Comparison of ENCODE assay signal across 8 cellular contexts in genomic region chr6:144349690-144350132, GRCh38.
DNase-seq lines count a peak whose midpoint lies in the region; ATAC-seq and TF ChIP-seq lines count a peak whose summit lies in the region.

No MANE protein-coding gene starts in this region.

- ATAC-seq in GM18517 (IDR thresholded peaks at IDR 0.05; ENCODE audit: unreplicated experiment) (peak; percentile 27), HG02885 (IDR thresholded peaks at IDR 0.05; ENCODE audit: poor library complexity, unreplicated experiment) (peak; percentile 25), SK-N-SH treated with all-trans-retinoic acid at 6 μM for 48 hours (peak; percentile 52)

- DNase-seq in fibroblast of peridontal ligament (ENCODE audit: extremely low read depth), result peak; percentile 43
- DNase-seq in skeletal muscle cell (ENCODE audit: low read depth), result peak; percentile 43
- no peak for DNase-seq in head of caudate nucleus
- no peak for DNase-seq in C1 segment of cervical spinal cord (lab: John Stamatoyannopoulos, UW)
- no peak for DNase-seq in NCI-H2107 treated with DMSO at 0.1 percent for 48 hours (lab: John Stamatoyannopoulos, UW; ENCODE audit: unreplicated experiment)

- intact Hi-C loops in head of caudate nucleus (cut with DNase I), result no loop called here

- no peak overlapping the region for H3K4me3 ChIP-seq in skeletal muscle cell (ENCODE audit: low read depth, low read length)

TF ChIP-seq in SK-N-SH treated with all-trans-retinoic acid at 6 μM for 48 hours, 23 proteins besides CTCF, POLR2A, EP300 and RAD21:
- TF ChIP-seq RARB (CRISPR knock-in tag; IDR thresholded peaks at IDR 0.05), result no peak
- TF ChIP-seq ESRRG (CRISPR knock-in tag; IDR thresholded peaks at IDR 0.05), result no peak
- TF ChIP-seq POU6F1 (CRISPR knock-in tag; IDR thresholded peaks at IDR 0.05; ENCODE audit: borderline replicate concordance, low read depth), result no peak
- TF ChIP-seq TOX (CRISPR knock-in tag; IDR thresholded peaks at IDR 0.05; ENCODE audit: borderline replicate concordance), result no peak
- TF ChIP-seq PATZ1 (CRISPR knock-in tag; IDR thresholded peaks at IDR 0.05; ENCODE audit: borderline replicate concordance), result no peak
- no peak for TF ChIP-seq ZC3H10 (CRISPR knock-in tag; IDR thresholded peaks at IDR 0.05)
- TF ChIP-seq CSRNP3 (CRISPR knock-in tag; IDR thresholded peaks at IDR 0.05), result no peak
- TF ChIP-seq ISL1 (CRISPR knock-in tag; IDR thresholded peaks at IDR 0.05), result no peak
- no peak for TF ChIP-seq ZFP30 (CRISPR knock-in tag; IDR thresholded peaks at IDR 0.05)
- TF ChIP-seq CSDC2 (CRISPR knock-in tag; IDR thresholded peaks at IDR 0.05), result no peak
- no peak for TF ChIP-seq ZNF565 (CRISPR knock-in tag; conservative IDR thresholded peaks at IDR 0.05; ENCODE audit: low read depth)
- TF ChIP-seq GLIS3 (CRISPR knock-in tag; IDR thresholded peaks at IDR 0.05), result no peak
- no peak for TF ChIP-seq ZFP3 (CRISPR knock-in tag; IDR thresholded peaks at IDR 0.05)
- TF ChIP-seq ARNTL (CRISPR knock-in tag; IDR thresholded peaks at IDR 0.05; ENCODE audit: borderline replicate concordance, low read depth), result no peak
- no peak for TF ChIP-seq CREB5 (CRISPR knock-in tag; IDR thresholded peaks at IDR 0.05; ENCODE audit: low read depth)
TF ChIP-seq in SK-N-SH treated with all-trans-retinoic acid at 6 μM for 48 hours: peak in this region for 0.

Comparison
In these comparisons a context has a peak if more than half of its experiments do, and no peak if none do; other contexts are left out.
1. DNase-seq: peak in fibroblast of peridontal ligament (single experiment) and skeletal muscle cell (single experiment); none in head of caudate nucleus (0 of 42), C1 segment of cervical spinal cord (0 of 14) and NCI-H2107 treated with DMSO at 0.1 percent for 48 hours (single experiment).
2. Peak in every context shown above with its lines, with median percentiles within 50 percentile points of each other: ATAC-seq.